Comparison of ENCODE assay signal across 8 cellular contexts in genomic region chr3:141737828-141738635, GRCh38. TPM values are rescaled to one million over a fixed set of nuclear protein-coding genes. Genes with fewer than 3 reads are reported as not detected.
DNase-seq lines count a peak whose midpoint lies in the region; ATAC-seq and TF ChIP-seq lines count a peak whose summit lies in the region.

RNF7 (plus strand) TSS chr3:141738298; CDS start chr3:141738342, 44 bp downstream.

- ATAC-seq in HG02610 (IDR thresholded peaks at IDR 0.05; ENCODE audit: unreplicated experiment) (peak; percentile 98), SK-N-SH treated with all-trans-retinoic acid at 6 μM for 48 hours (peak; percentile 98), omental fat pad (ENCODE audit: low FRiP score) (peak; percentile 98)

- H3K36me3 Mint-ChIP-seq in activated naive CD4-positive, alpha-beta T cell treated with anti-CD3 and anti-CD28 coated beads, Interleukin-2, amount 50 U/mL, for 24 hours: peaks cover 4% of the 10 kb centered on the region

- H3K4me3 Mint-ChIP-seq in activated naive CD4-positive, alpha-beta T cell treated with anti-CD3 and anti-CD28 coated beads, Interleukin-2, amount 50 U/mL, for 24 hours: peak within 1 kb of the TSS; percentile 99

- H3K36me3 ChIP-seq in testis (ENCODE audit: low read depth, missing control alignments): no peaks in the 10 kb centered on the region

- no peaks in the 10 kb centered on the region for H3K27me3 Mint-ChIP-seq in activated naive CD4-positive, alpha-beta T cell treated with anti-CD3 and anti-CD28 coated beads, Interleukin-2, amount 50 U/mL, for 24 hours

- peak within 1 kb of the TSS; percentile 96 to 97 for H3K27ac ChIP-seq in testis

- H3K27me3 ChIP-seq in testis: no peaks in the 10 kb centered on the region

- 0% methylated on average over 25 to 63 of the region's 65 CpGs for WGBS in testis, 2 donors

- peaks cover 31% of the 10 kb centered on the region for H3K4me1 Mint-ChIP-seq in activated naive CD4-positive, alpha-beta T cell treated with anti-CD3 and anti-CD28 coated beads, Interleukin-2, amount 50 U/mL, for 24 hours

- H3K9me3 Mint-ChIP-seq in activated naive CD4-positive, alpha-beta T cell treated with anti-CD3 and anti-CD28 coated beads, Interleukin-2, amount 50 U/mL, for 24 hours: no peaks in the 10 kb centered on the region

- H3K9me3 ChIP-seq in testis: no peaks in the 10 kb centered on the region

- peak; percentile 94 for DNase-seq in NCI-H1092 (lab: John Stamatoyannopoulos, UW)
- DNase-seq in glomerular endothelial cell (ENCODE audit: extremely low read depth, low read depth, low spot score): peak; percentile 56
- peak; percentile 86 for DNase-seq in omental fat pad (ENCODE audit: low spot score)
- DNase-seq in testis: peak; percentile 96

- peak in 2 of 3 donors; percentile 36 to 92 for TF ChIP-seq CTCF in omental fat pad (IDR thresholded peaks at IDR 0.05)
- peak; percentile 86 to 98 (median 95) for TF ChIP-seq CTCF in testis (IDR thresholded peaks at IDR 0.05)

- intact Hi-C loops in testis (cut with DNase I; ENCODE audit: low total_unique reads): loop anchor here (10.0 kb wide), 1 partner anchor 137 kb away; the partner anchor contains the start of gene ATP1B3

- peak within 1 kb of the TSS; percentile 96 for H3K4me3 ChIP-seq in testis

- H3K4me1 ChIP-seq in testis: peaks cover 21% of the 10 kb centered on the region

- TF ChIP-seq POLR2A in GM10847 (IDR thresholded peaks at IDR 0.05; ENCODE audit: extremely low read depth, insufficient read length) (peak; percentile 81), testis (IDR thresholded peaks at IDR 0.05) (peak; percentile 60)

- H3K27ac Mint-ChIP-seq in activated naive CD4-positive, alpha-beta T cell treated with anti-CD3 and anti-CD28 coated beads, Interleukin-2, amount 50 U/mL, for 24 hours: peak within 1 kb of the TSS; percentile 99

TF ChIP-seq in SK-N-SH treated with all-trans-retinoic acid at 6 μM for 48 hours, 23 proteins besides CTCF, POLR2A, EP300 and RAD21:
- peak; percentile 39; the same call in 1 of the 2 replicates for TF ChIP-seq ZFP30 (CRISPR knock-in tag; IDR thresholded peaks at IDR 0.05)
- no peak for TF ChIP-seq TOX (CRISPR knock-in tag; IDR thresholded peaks at IDR 0.05; ENCODE audit: borderline replicate concordance)
- TF ChIP-seq CSDC2 (CRISPR knock-in tag; IDR thresholded peaks at IDR 0.05): 0 out of 2 replicates have a peak, but pooled peaks have one; percentile 48
- TF ChIP-seq PPARA (CRISPR knock-in tag; IDR thresholded peaks at IDR 0.05; ENCODE audit: borderline replicate concordance): no peak
- no peak for TF ChIP-seq TSHZ2 (CRISPR knock-in tag; IDR thresholded peaks at IDR 0.05)
- 0 out of 2 replicates have a peak, but pooled peaks have one; percentile 38 for TF ChIP-seq ZNF565 (CRISPR knock-in tag; conservative IDR thresholded peaks at IDR 0.05; ENCODE audit: low read depth)
- no peak for TF ChIP-seq GLIS3 (CRISPR knock-in tag; IDR thresholded peaks at IDR 0.05)

RNA-seq across cellular contexts. Expression of gene RNF7, which starts in this region (rescaled TPM):
- total RNA-seq in glomerular endothelial cell: 110 and 184 TPM in 2 replicates
- 10 to 100 TPM; 67.9 to 89.8 (median 77.4) TPM for total RNA-seq in omental fat pad
- total RNA-seq in testis: 10 to 100 TPM; 60.7 to 69.9 TPM
- 122 TPM for polyA plus RNA-seq in testis (ENCODE audit: insufficient read depth, low read depth, low replicate concordance)

Comparison
In these comparisons a context has a peak if more than half of its experiments do, and no peak if none do; other contexts are left out.
1. Peak in every context shown above with its lines: DNase-seq, ATAC-seq, H3K4me3 ChIP-seq and H3K27ac ChIP-seq.